24 cellular contexts compared by ENCODE assay signal in the genomic region with DNA sequence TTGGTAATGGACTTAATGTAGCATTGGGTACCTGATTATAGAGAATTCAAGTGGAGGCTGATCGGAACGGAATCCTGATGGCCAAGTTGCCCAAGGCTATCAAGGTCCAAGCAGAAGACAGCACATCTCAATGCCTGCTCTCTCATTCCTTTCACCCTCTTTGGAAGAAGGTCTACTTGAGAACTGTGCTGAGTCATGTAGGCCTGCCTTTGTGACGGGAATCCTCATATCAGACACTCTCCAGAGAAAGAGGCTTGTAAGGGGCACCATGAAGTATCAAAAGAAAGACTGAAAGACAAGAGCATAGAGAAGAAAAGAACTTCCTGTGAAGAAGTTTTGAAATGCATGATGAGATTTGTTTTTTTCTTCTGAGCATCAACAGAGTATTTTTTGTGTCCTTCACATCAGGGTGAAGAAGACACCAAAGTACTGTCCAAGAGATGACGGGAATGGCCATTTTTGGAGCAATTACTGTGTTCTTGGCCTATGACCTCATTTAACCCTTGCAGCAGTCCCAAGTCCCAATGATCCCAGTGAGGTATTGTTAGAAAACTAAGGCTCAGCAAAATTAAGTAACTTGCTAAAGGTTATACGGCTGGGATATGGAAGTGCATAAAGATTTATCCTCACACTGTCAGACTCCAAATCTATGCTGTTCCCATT. TPM values are rescaled to one million over a fixed set of nuclear protein-coding genes. Genes with fewer than 3 reads are reported as not detected.
A peak's percentile ranks its signal among the peaks of the same experiment; 100 is the strongest.
DNase-seq lines count a peak whose midpoint lies in the region; ATAC-seq, FAIRE-seq and TF ChIP-seq lines count a peak whose summit lies in the region.
"Had no signal": no experiment of that assay in that cellular context is flagged by ENCODE, and none has a peak within 500 bp of the region (broad histone marks: within the 10 kb centered on the region; RNA-seq: fewer than 3 reads in every experiment).

No MANE protein-coding gene starts in this region.

- peak overlapping the region; percentile 10 to 40; a peak in 3 of 6 replicates for H3K27ac ChIP-seq in A549
- peak overlapping the region; percentile 14 to 58 (median 36) for H3K27ac ChIP-seq in gastrocnemius medialis
- H3K27ac ChIP-seq: pancreas had no signal

- in situ Hi-C loops in gastrocnemius medialis (cut with MboI; ENCODE audit: low sequenced_read_pairs in 4 of 4): no loop called here

- TF ChIP-seq POLR2A in A549 (IDR thresholded peaks at IDR 0.05; ENCODE audit: low read length) (no peak), gastrocnemius medialis (IDR thresholded peaks at IDR 0.05) (no peak)

- H3K4me3 Mint-ChIP-seq in glutamatergic neuron (ENCODE audit: unreplicated experiment): no peak overlapping the region
- H3K4me3 Mint-ChIP-seq: activated CD8-positive, alpha-beta T cell treated with anti-CD3 and anti-CD28 coated beads for 36 hours; endodermal cell; naive thymus-derived CD4-positive, alpha-beta T cell; stimulated activated naive CD8-positive, alpha-beta T cell treated with anti-CD3 and anti-CD28 coated beads, Interleukin-15, amount 100 ng/mL, for 72 hours; WTC11 had no signal

- CTCF ChIA-PET in A549 (lab: Yijun Ruan, JAX): interaction anchor here (9.1 kb wide), 1 partner anchor 40 kb away, joined by 331 read pairs; no protein-coding TSS in a partner anchor

- H3K4me1 ChIP-seq in A549 (peaks cover 29% of the 10 kb centered on the region), adipocyte (ENCODE audit: control insufficient read depth, insufficient read depth, low read length) (peaks cover 57% of the 10 kb centered on the region), gastrocnemius medialis (peaks cover 0 to 24% of the 10 kb centered on the region in 2 donors)
- H3K4me1 ChIP-seq: pancreas had no signal

- POLR2A ChIA-PET in A549 (lab: Yijun Ruan, JAX): no interaction called here

- no peak overlapping the region for H3K9ac ChIP-seq in adipocyte (ENCODE audit: low read length)

- intact Hi-C loops in gastrocnemius medialis (cut with DNase I; ENCODE audit: low total_unique reads): no loop called here

- peaks cover 5% of the 10 kb centered on the region for H3K4me1 Mint-ChIP-seq in glutamatergic neuron (ENCODE audit: low read depth, unreplicated experiment)
- H3K4me1 Mint-ChIP-seq: naive thymus-derived CD4-positive, alpha-beta T cell; stimulated activated naive CD8-positive, alpha-beta T cell treated with anti-CD3 and anti-CD28 coated beads, Interleukin-15, amount 100 ng/mL, for 72 hours; WTC11 had no signal

- H3K36me3 Mint-ChIP-seq in glutamatergic neuron (ENCODE audit: unreplicated experiment): no peaks in the 10 kb centered on the region
- H3K36me3 Mint-ChIP-seq: naive thymus-derived CD4-positive, alpha-beta T cell; WTC11 had no signal

- H3K4me3 ChIP-seq in A549 (no peak overlapping the region), adipocyte (ENCODE audit: low read length) (peak overlapping the region; percentile 11), fibroblast of the aortic adventitia (ENCODE audit: low read depth, low read length) (no peak overlapping the region), gastrocnemius medialis (no peak overlapping the region)
- H3K4me3 ChIP-seq: pancreas, smooth muscle cell had no signal

- WGBS in A549 (ENCODE audit: missing lambda C conversion rate): 89% methylated on average over 5 of the region's 5 CpGs

- ATAC-seq in A549 (no peak), gastrocnemius medialis (peak; percentile 23 to 49), HG03135 (IDR thresholded peaks at IDR 0.05; ENCODE audit: unreplicated experiment) (no peak)
- ATAC-seq: activated CD8-positive, alpha-beta T cell treated with anti-CD3 and anti-CD28 coated beads for 36 hours; naive thymus-derived CD4-positive, alpha-beta T cell; stimulated activated naive CD8-positive, alpha-beta T cell treated with anti-CD3 and anti-CD28 coated beads, Interleukin-15, amount 100 ng/mL, for 72 hours; WTC11 had no signal

- no peak for TF ChIP-seq RAD21 in A549 (conservative IDR thresholded peaks at IDR 0.05 in 1 of 2, IDR thresholded peaks at IDR 0.05 in 1 of 2)

- no peak for TF ChIP-seq EP300 in A549 (IDR thresholded peaks at IDR 0.05)

- H3K27me3 ChIP-seq in adipocyte (replicated peaks; ENCODE audit: control insufficient read depth, insufficient read depth, low read length) (no peaks in the 10 kb centered on the region), gastrocnemius medialis (no peaks in the 10 kb centered on the region)
- H3K27me3 ChIP-seq: pancreas had no signal

- H3K27me3 Mint-ChIP-seq in glutamatergic neuron (ENCODE audit: unreplicated experiment): no peaks in the 10 kb centered on the region
- H3K27me3 Mint-ChIP-seq: stimulated activated naive CD8-positive, alpha-beta T cell treated with anti-CD3 and anti-CD28 coated beads, Interleukin-15, amount 100 ng/mL, for 72 hours had no signal

- FAIRE-seq in A549 (lab: Jason Lieb, UNC): no peak
- FAIRE-seq: colon, GM18507, pancreas, urothelium cell line had no signal

- no peaks in the 10 kb centered on the region for H3K36me3 ChIP-seq in adipocyte (ENCODE audit: control insufficient read depth, insufficient read depth, low read length, severe bottlenecking)
- no peaks in the 10 kb centered on the region for H3K36me3 ChIP-seq in gastrocnemius medialis
- H3K36me3 ChIP-seq: pancreas had no signal

- H3K9me3 ChIP-seq in A549 (no peaks in the 10 kb centered on the region), adipocyte (ENCODE audit: control insufficient read depth, low read length) (no peaks in the 10 kb centered on the region), gastrocnemius medialis (no peaks in the 10 kb centered on the region)
- H3K9me3 ChIP-seq: pancreas had no signal

- no peak overlapping the region for H3K27ac Mint-ChIP-seq in glutamatergic neuron (ENCODE audit: unreplicated experiment)
- H3K27ac Mint-ChIP-seq: activated CD8-positive, alpha-beta T cell treated with anti-CD3 and anti-CD28 coated beads for 36 hours; endodermal cell; naive thymus-derived CD4-positive, alpha-beta T cell; stimulated activated naive CD8-positive, alpha-beta T cell treated with anti-CD3 and anti-CD28 coated beads, Interleukin-15, amount 100 ng/mL, for 72 hours; WTC11 had no signal

- DNase-seq in A549 (ENCODE audit: low read depth in 1 of 2, low spot score in 1 of 2): no peak
- peak; percentile 32 for DNase-seq in adipocyte (ENCODE audit: low read depth)
- DNase-seq in fibroblast of the aortic adventitia (ENCODE audit: low read depth): peak; percentile 49
- DNase-seq in gastrocnemius medialis: no peak
- DNase-seq in inferior parietal cortex (ENCODE audit: extremely low spot score): no peak
- no peak for DNase-seq in KG1 (lab: John Stamatoyannopoulos, UW)
- DNase-seq in glutamatergic neuron: no peak
- DNase-seq: activated CD8-positive, alpha-beta T cell treated with anti-CD3 and anti-CD28 coated beads for 36 hours; activated naive CD4-positive, alpha-beta T cell; endodermal cell; naive thymus-derived CD4-positive, alpha-beta T cell; NCI-H1105; NCI-H2081 treated with DMSO at 0.1 percent for 48 hours; NCI-H510A; pancreas; stimulated activated CD4-positive, alpha-beta T cell treated with anti-CD3 and anti-CD28 coated beads, Interleukin-4, amount 100 ng/mL, for 24 hours; stimulated activated naive CD8-positive, alpha-beta T cell treated with anti-CD3 and anti-CD28 coated beads, Interleukin-15, amount 100 ng/mL, for 72 hours; T-helper 9 cell had no signal

- TF ChIP-seq CTCF in A549 (IDR thresholded peaks at IDR 0.05): no peak
- TF ChIP-seq CTCF in fibroblast of the aortic adventitia (IDR thresholded peaks at IDR 0.05; ENCODE audit: insufficient read depth, low read length): no peak
- TF ChIP-seq CTCF in gastrocnemius medialis (IDR thresholded peaks at IDR 0.05 in 4 of 5, conservative IDR thresholded peaks at IDR 0.05 in 1 of 5): no peak
- TF ChIP-seq CTCF in glutamatergic neuron (IDR thresholded peaks at IDR 0.05; ENCODE audit: partially characterized antibody, unreplicated experiment): no peak

- peaks cover 6% of the 10 kb centered on the region for H3K9me3 Mint-ChIP-seq in glutamatergic neuron (ENCODE audit: unreplicated experiment)
- H3K9me3 Mint-ChIP-seq: activated CD8-positive, alpha-beta T cell treated with anti-CD3 and anti-CD28 coated beads for 36 hours; stimulated activated naive CD8-positive, alpha-beta T cell treated with anti-CD3 and anti-CD28 coated beads, Interleukin-15, amount 100 ng/mL, for 72 hours had no signal

- H3K4me2 ChIP-seq in A549: no peak overlapping the region
- H3K4me2 ChIP-seq: smooth muscle cell had no signal

TF ChIP-seq in A549, 52 proteins besides CTCF, POLR2A, EP300 and RAD21:
- TF ChIP-seq MAFK (IDR thresholded peaks at IDR 0.05; ENCODE audit: partially characterized antibody) (peak; percentile 28), MYC (IDR thresholded peaks at IDR 0.05; ENCODE audit: borderline replicate concordance, low read length) (no peak), NFE2L2 (conservative IDR thresholded peaks at IDR 0.05; ENCODE audit: low read length) (0 out of 2 replicates have a peak, but pooled peaks have one; percentile 14)

RNA-seq across cellular contexts. Expression of gene LARP6, which starts 13.2 kb away (rescaled TPM):
- 120 and 158 TPM in 2 replicates for polyA plus RNA-seq in A549 (2011; rRNA removed)
- 81.8 and 94.9 TPM in 2 replicates for polyA plus RNA-seq in A549 (2012; cell fraction: cytosol; rRNA removed)
- 31.4 and 55.5 TPM in 2 replicates for polyA plus RNA-seq in A549 (2012; cell fraction: nucleus; rRNA removed)
- polyA plus RNA-seq in A549 (2017; fragmentation: RNase III; extraction: RNeasy Plus Mini Kit Qiagen cat#74134 plus additional on column Dnase treatment): 47.3 to 64.3 TPM (median 57.2 TPM) in 3 replicates
- polyA minus RNA-seq in A549 (2011; rRNA and poly(A)+ RNA removed): 72.1 and 73.2 TPM in 2 replicates
- total RNA-seq in fibroblast of the aortic adventitia (ENCODE audit: low replicate concordance): 55.9 and 68.1 TPM in 2 replicates
- 10 to 100 TPM; 10.0 to 20.6 (median 13.9) TPM for total RNA-seq in gastrocnemius medialis
- 21.6 TPM for total RNA-seq in glutamatergic neuron (ENCODE audit: unreplicated experiment)

RNA-seq across cellular contexts. Expression of gene THAP10, which starts 25.1 kb away (rescaled TPM):
- 7.7 and 9.4 TPM in 2 replicates for polyA plus RNA-seq in A549 (2011; rRNA removed)
- polyA plus RNA-seq in A549 (2012; cell fraction: cytosol; rRNA removed): 3.3 and 4.5 TPM in 2 replicates
- 2.7 and 3.2 TPM in 2 replicates for polyA plus RNA-seq in A549 (2012; cell fraction: nucleus; rRNA removed)
- polyA plus RNA-seq in A549 (2017; fragmentation: RNase III; extraction: RNeasy Plus Mini Kit Qiagen cat#74134 plus additional on column Dnase treatment): 5.4 to 6.8 TPM (median 6.1 TPM) in 3 replicates
- 1.4 and 1.6 TPM in 2 replicates for polyA minus RNA-seq in A549 (2011; rRNA and poly(A)+ RNA removed)
- 2.3 and 7.9 TPM in 2 replicates for total RNA-seq in fibroblast of the aortic adventitia (ENCODE audit: low replicate concordance)
- total RNA-seq in gastrocnemius medialis: 1 to 10 TPM in 2 of 4 donors, under 1 TPM in 2; 0.46 to 2.3 (median 1.1) TPM
- total RNA-seq in glutamatergic neuron (ENCODE audit: unreplicated experiment): 3.3 TPM
- total RNA-seq: activated CD8-positive, alpha-beta T cell treated with anti-CD3 and anti-CD28 coated beads for 36 hours had no signal
- polyA plus RNA-seq: naive thymus-derived CD4-positive, alpha-beta T cell had no signal

RNA-seq across cellular contexts. Expression of gene LRRC49, which starts 25.5 kb away (rescaled TPM):
- polyA plus RNA-seq in A549 (2011; rRNA removed) (12.2 and 14.3 TPM in 2 replicates), A549 (2017; fragmentation: RNase III; extraction: RNeasy Plus Mini Kit Qiagen cat#74134 plus additional on column Dnase treatment) (10.0 to 11.4 TPM (median 11.1 TPM) in 3 replicates)
- 3.1 and 3.9 TPM in 2 replicates for polyA plus RNA-seq in A549 (2012; cell fraction: cytosol; rRNA removed)
- 1.8 and 2.9 TPM in 2 replicates for polyA plus RNA-seq in A549 (2012; cell fraction: nucleus; rRNA removed)
- polyA minus RNA-seq in A549 (2011; rRNA and poly(A)+ RNA removed): 9.1 and 10.6 TPM in 2 replicates
- total RNA-seq in fibroblast of the aortic adventitia (ENCODE audit: low replicate concordance) (12.0 and 25.2 TPM in 2 replicates), gastrocnemius medialis (1 to 10 TPM in 3 of 4 donors, under 1 TPM in 1; 0.51 to 5.0 (median 2.8) TPM), glutamatergic neuron (ENCODE audit: unreplicated experiment) (28.6 TPM)
- total RNA-seq: activated CD8-positive, alpha-beta T cell treated with anti-CD3 and anti-CD28 coated beads for 36 hours; naive thymus-derived CD4-positive, alpha-beta T cell had no signal
- polyA plus RNA-seq: naive thymus-derived CD4-positive, alpha-beta T cell had no signal

Comparison
In these comparisons a context has a peak if more than half of its experiments do, and no peak if none do; other contexts are left out.
1. ATAC-seq: peak in gastrocnemius medialis (2 of 2); none in A549 (0 of 2) and HG03135 (single experiment).
2. DNase-seq: peak in adipocyte (single experiment) and fibroblast of the aortic adventitia (single experiment); none in A549 (0 of 2), gastrocnemius medialis (0 of 2), inferior parietal cortex (single experiment), KG1 (single experiment) and glutamatergic neuron (single experiment).